In genomic region chr19:10562609-10563008, GRCh38 we compare ENCODE assay signal across 25 cellular contexts. TPM values are rescaled to one million over a fixed set of nuclear protein-coding genes. Genes with fewer than 3 reads are reported as not detected.
DNase-seq lines count a peak whose midpoint lies in the region; FAIRE-seq and TF ChIP-seq lines count a peak whose summit lies in the region.
"Had no signal": no experiment of that assay in that cellular context is flagged by ENCODE, and none has a peak within 500 bp of the region (broad histone marks: within the 10 kb centered on the region; RNA-seq: fewer than 3 reads in every experiment).

No MANE protein-coding gene starts in this region.

- WGBS in neuronal stem cell (ENCODE audit: extremely low coverage in 2 of 2, insufficient read length in 2 of 2, insufficient replicate concordance in 1 of 2), 2 donors, result no CpG with 5 or more reads among the region's 5 CpGs

- no peak overlapping the region for H3K9ac ChIP-seq in neuronal stem cell (ENCODE audit: low read depth, low read length, poor library complexity)
- H3K9ac ChIP-seq: GM23248, SK-N-SH had no signal

- no peak overlapping the region for H2BK15ac ChIP-seq in neuronal stem cell (ENCODE audit: low read length)

- H3K4me3 ChIP-seq in neuronal stem cell (ENCODE audit: low read length in 2 of 2) (no peak overlapping the region), dorsolateral prefrontal cortex (no peak overlapping the region)
- H3K4me3 ChIP-seq: GM23248 had no signal

- peaks cover 0 to 2% of the 10 kb centered on the region in 2 donors for H3K9me3 ChIP-seq in neuronal stem cell (replicated peaks in 1 of 2; ENCODE audit: control insufficient read depth in 2 of 2, insufficient read depth in 1 of 2, low read depth in 1 of 2, low read length in 2 of 2)
- H3K9me3 ChIP-seq: BE2C, SK-N-SH had no signal

- no peak for DNase-seq in activated naive CD4-positive, alpha-beta T cell treated with anti-CD3 and anti-CD28 coated beads for 36 hours
- no peak for DNase-seq in activated naive CD4-positive, alpha-beta T cell treated with anti-CD3 and anti-CD28 coated beads, Interleukin-2, amount 50 U/mL, for 16 hours
- DNase-seq in RWPE1 (ENCODE audit: low spot score) (no peak), neuronal stem cell (ENCODE audit: low spot score) (no peak), dorsolateral prefrontal cortex (no peak), GM12892 (ENCODE audit: insufficient read length) (no peak)
- DNase-seq: BE2C; CD4-positive, alpha-beta memory T cell; DMS153; GF-D8; GM23248; HCEC 1CT; NCI-H1092 treated with DMSO at 0.1 percent for 48 hours; NCI-H146; NCI-H2029 treated with DMSO at 0.1 percent for 48 hours; NCI-H2171 treated with DMSO at 0.1 percent for 48 hours; NCI-H446; NCI-H526 treated with DMSO at 0.1 percent for 48 hours; NK-92 treated with Interleukin-12 subunit alpha and Interleukin-12 subunit beta, amount 100 ng/mL, for 24 hours; SHP77 treated with DMSO at 0.1 percent for 48 hours; SK-N-SH had no signal

- H3K4me1 Mint-ChIP-seq in activated naive CD4-positive, alpha-beta T cell treated with anti-CD3 and anti-CD28 coated beads for 36 hours (ENCODE audit: low read depth), result peaks cover 47% of the 10 kb centered on the region

- POLR2A ChIA-PET in RWPE1 (lab: Yijun Ruan, JAX; ENCODE audit: low non-redundant PET), result no interaction called here

- CTCF ChIA-PET in activated naive CD4-positive, alpha-beta T cell treated with anti-CD3 and anti-CD28 coated beads for 36 hours (lab: Charles Lee), result interaction anchor here (0.6 to 1.5 kb wide), 4 partner anchors 11 to 137 kb away, joined by 4 to 8 read pairs (median 4); no protein-coding TSS in a partner anchor
- CTCF ChIA-PET in RWPE1 (lab: Yijun Ruan, JAX), result interaction anchor here (0.9 to 1.1 kb wide), 2 partner anchors 21 to 146 kb away, joined by 3 read pairs; no protein-coding TSS in a partner anchor

- H3K36me3 Mint-ChIP-seq in activated naive CD4-positive, alpha-beta T cell treated with anti-CD3 and anti-CD28 coated beads for 36 hours (ENCODE audit: low read depth), result peaks cover 58% of the 10 kb centered on the region

- no peak overlapping the region for H3K18ac ChIP-seq in neuronal stem cell (ENCODE audit: low read length)

- intact Hi-C loops in activated naive CD4-positive, alpha-beta T cell treated with anti-CD3 and anti-CD28 coated beads for 36 hours (cut with micrococcal nuclease), result no loop called here
- intact Hi-C loops in dorsolateral prefrontal cortex (cut with DNase I), result loop anchor here (10.0 kb wide), 2 partner anchors 158 to 308 kb away; partner anchors contain the start of genes CDC37 (in 1 of the 2) and MRPL4 (in 1 of the 2)

- H3K27ac ChIP-seq in RWPE1 (peak overlapping the region; percentile 96), neuronal stem cell (replicated peaks; ENCODE audit: low read length) (no peak overlapping the region), dorsolateral prefrontal cortex (no peak overlapping the region)
- H3K27ac ChIP-seq: GM23248 had no signal

- no peak overlapping the region for H2BK5ac ChIP-seq in neuronal stem cell (ENCODE audit: low read length)

- H2AFZ ChIP-seq in neuronal stem cell (ENCODE audit: low read length), result no peak overlapping the region
- H2AFZ ChIP-seq: GM23248 had no signal

- no peak overlapping the region for H3K4ac ChIP-seq in neuronal stem cell (ENCODE audit: low read length)

- peaks cover 35 to 49% of the 10 kb centered on the region in 2 donors for H3K36me3 ChIP-seq in neuronal stem cell (replicated peaks in 1 of 2; ENCODE audit: control insufficient read depth in 2 of 2, insufficient read depth in 2 of 2, low read length in 2 of 2)

- no peaks in the 10 kb centered on the region for H3K27me3 Mint-ChIP-seq in activated naive CD4-positive, alpha-beta T cell treated with anti-CD3 and anti-CD28 coated beads for 36 hours (ENCODE audit: low read depth)
- H3K27me3 Mint-ChIP-seq: CD4-positive, alpha-beta memory T cell had no signal

- H2BK120ac ChIP-seq in neuronal stem cell (ENCODE audit: low read depth, low read length), result no peak overlapping the region

- peaks cover 7% of the 10 kb centered on the region for H3K79me1 ChIP-seq in neuronal stem cell (ENCODE audit: low read depth, low read length)

- peak overlapping the region; percentile 27 for H3K4me3 Mint-ChIP-seq in activated naive CD4-positive, alpha-beta T cell treated with anti-CD3 and anti-CD28 coated beads for 36 hours
- H3K4me3 Mint-ChIP-seq: CD4-positive, alpha-beta memory T cell had no signal

- no peak overlapping the region for H3K4me2 ChIP-seq in neuronal stem cell (ENCODE audit: insufficient read depth, low read length, poor library complexity, severe bottlenecking)
- H3K4me2 ChIP-seq: SK-N-SH had no signal

- TF ChIP-seq CTCF in RWPE1 (conservative IDR thresholded peaks at IDR 0.05; ENCODE audit: low read depth), result no peak
- TF ChIP-seq CTCF in dorsolateral prefrontal cortex (IDR thresholded peaks at IDR 0.05 in 54 of 56, conservative IDR thresholded peaks at IDR 0.05 in 2 of 56; ENCODE audit: low read depth in 1 of 56, partially characterized antibody in 56 of 56), result no peak

- no peak for TF ChIP-seq POLR2A in GM12892 (IDR thresholded peaks at IDR 0.05; ENCODE audit: low read depth, low read length)

- no peak overlapping the region for H4K91ac ChIP-seq in neuronal stem cell (ENCODE audit: low read depth, low read length, poor library complexity)

- H4K8ac ChIP-seq in neuronal stem cell (ENCODE audit: low read depth, low read length), result no peak overlapping the region

- no peak overlapping the region for H2AK5ac ChIP-seq in neuronal stem cell (ENCODE audit: low read depth, low read length)

- H3K14ac ChIP-seq in neuronal stem cell (ENCODE audit: low read length), result no peak overlapping the region

- peak overlapping the region; percentile 6 for H3K23ac ChIP-seq in neuronal stem cell (ENCODE audit: low read depth, low read length, poor library complexity)

- peak overlapping the region; percentile 8 for H3K27ac Mint-ChIP-seq in activated naive CD4-positive, alpha-beta T cell treated with anti-CD3 and anti-CD28 coated beads for 36 hours

- H3K4me1 ChIP-seq in neuronal stem cell (ENCODE audit: control insufficient read depth in 2 of 2, insufficient read depth in 1 of 2, low read depth in 1 of 2, low read length in 2 of 2), result peaks cover 4 to 9% of the 10 kb centered on the region in 2 donors

- no peak overlapping the region for H2BK12ac ChIP-seq in neuronal stem cell (ENCODE audit: low read length)

- no peak for FAIRE-seq in GM12892 (lab: Jason Lieb, UNC)
- FAIRE-seq: A204.1, GM19239 had no signal

- no peaks in the 10 kb centered on the region for H3K9me3 Mint-ChIP-seq in activated naive CD4-positive, alpha-beta T cell treated with anti-CD3 and anti-CD28 coated beads for 36 hours

- H3K27me3 ChIP-seq in neuronal stem cell (ENCODE audit: control insufficient read depth in 3 of 3, insufficient read depth in 3 of 3, low read depth in 1 of 3, low read length in 3 of 3) (peaks cover 0 to 12% (median under 1%) of the 10 kb centered on the region in 3 experiments), dorsolateral prefrontal cortex (no peaks in the 10 kb centered on the region)
- H3K27me3 ChIP-seq: BE2C had no signal

RNA-seq across cellular contexts. Expression of gene KRI1, which starts 3.2 kb away (rescaled TPM):
- total RNA-seq in activated naive CD4-positive, alpha-beta T cell treated with anti-CD3 and anti-CD28 coated beads for 36 hours, result 10 to 100 TPM; 50.2 to 51.7 TPM
- 19.4 TPM for polyA plus RNA-seq in neuronal stem cell (2013, experiment 1 of 2)
- polyA plus RNA-seq in neuronal stem cell (2013, experiment 2 of 2), result 18.1 TPM
- 10 to 100 TPM; 11.3 to 32.1 (median 19.2) TPM for total RNA-seq in dorsolateral prefrontal cortex
- 19.1 TPM for polyA plus RNA-seq in GM12892 (2012; ENCODE audit: missing spikeins)

RNA-seq across cellular contexts. Expression of gene CDKN2D, which starts 6.2 kb away (rescaled TPM):
- 10 to 100 TPM; 69.2 to 75.2 TPM for total RNA-seq in activated naive CD4-positive, alpha-beta T cell treated with anti-CD3 and anti-CD28 coated beads for 36 hours
- 2.9 TPM for polyA plus RNA-seq in neuronal stem cell (2013, experiment 1 of 2)
- polyA plus RNA-seq in neuronal stem cell (2013, experiment 2 of 2), result 2.6 TPM
- 10 to 100 TPM; 30.4 to 92.0 (median 65.1) TPM for total RNA-seq in dorsolateral prefrontal cortex
- 9.0 TPM for polyA plus RNA-seq in GM12892 (2012; ENCODE audit: missing spikeins)

RNA-seq across cellular contexts. Expression of gene ATG4D, which starts 18.9 kb away (rescaled TPM):
- 10 to 100 TPM; 21.6 to 22.5 TPM for total RNA-seq in activated naive CD4-positive, alpha-beta T cell treated with anti-CD3 and anti-CD28 coated beads for 36 hours
- polyA plus RNA-seq in neuronal stem cell (2013, experiment 1 of 2), result 25.1 TPM
- 24.7 TPM for polyA plus RNA-seq in neuronal stem cell (2013, experiment 2 of 2)
- total RNA-seq in dorsolateral prefrontal cortex, result 10 to 100 TPM; 28.2 to 67.2 (median 38.9) TPM
- 10.7 TPM for polyA plus RNA-seq in GM12892 (2012; ENCODE audit: missing spikeins)

RNA-seq across cellular contexts. Expression of gene AP1M2, which starts 24.5 kb away (rescaled TPM):
- not detected for total RNA-seq in activated naive CD4-positive, alpha-beta T cell treated with anti-CD3 and anti-CD28 coated beads for 36 hours
- 0.29 TPM for polyA plus RNA-seq in neuronal stem cell (2013, experiment 1 of 2)
- 0.25 TPM for polyA plus RNA-seq in neuronal stem cell (2013, experiment 2 of 2)
- total RNA-seq in dorsolateral prefrontal cortex, result 1 to 10 TPM in 25 of 120 experiments, under 1 TPM in 7, not detected in 88; 0.35 to 2.8 (median 1.5) TPM
- not detected for polyA plus RNA-seq in GM12892 (2012; ENCODE audit: missing spikeins)
- total RNA-seq: CD4-positive, alpha-beta memory T cell; GM23248; LHCN-M2 had no signal
- polyA plus RNA-seq: CD4-positive, alpha-beta memory T cell; GM23248 had no signal

RNA-seq across cellular contexts. Expression of gene S1PR5, which starts 45.4 kb away (rescaled TPM):
- not detected for total RNA-seq in activated naive CD4-positive, alpha-beta T cell treated with anti-CD3 and anti-CD28 coated beads for 36 hours
- polyA plus RNA-seq in neuronal stem cell (2013, experiment 1 of 2), result 5.2 TPM
- polyA plus RNA-seq in neuronal stem cell (2013, experiment 2 of 2), result 5.2 TPM
- 10 to 100 TPM in 96 of 120 experiments, 1 to 10 TPM in 24; 2.0 to 89.6 (median 17.6) TPM for total RNA-seq in dorsolateral prefrontal cortex
- 0.15 TPM for polyA plus RNA-seq in GM12892 (2012; ENCODE audit: missing spikeins)
- total RNA-seq: LHCN-M2, RPMI7951 had no signal
